ENCODE assay signal across 16 cellular contexts in the genomic region with DNA sequence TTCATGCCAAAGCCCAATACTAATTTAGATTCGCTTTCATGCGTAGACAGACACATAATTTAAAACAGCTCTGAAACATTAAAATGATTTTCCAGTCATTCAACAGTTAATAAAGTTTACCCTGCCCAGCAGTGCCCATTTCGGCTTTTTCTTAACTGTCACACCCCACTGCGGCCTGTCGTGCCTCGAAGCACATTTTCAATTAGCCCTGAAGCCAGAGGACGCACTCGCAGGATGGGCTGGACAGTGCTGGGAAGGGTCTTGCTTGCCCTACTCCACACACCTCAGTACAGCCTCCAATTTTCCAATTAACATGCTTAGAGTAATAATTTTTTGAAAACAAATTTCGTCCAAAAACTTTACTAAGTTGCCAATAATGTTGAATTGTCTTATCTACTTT. TPM values are rescaled to one million over a fixed set of nuclear protein-coding genes. Genes with fewer than 3 reads are reported as not detected.
A peak's percentile ranks its signal among the peaks of the same experiment; 100 is the strongest.
DNase-seq lines count a peak whose midpoint lies in the region; ATAC-seq and TF ChIP-seq lines count a peak whose summit lies in the region.
"Had no signal": no experiment of that assay in that cellular context is flagged by ENCODE, and none has a peak within 500 bp of the region (broad histone marks: within the 10 kb centered on the region; RNA-seq: fewer than 3 reads in every experiment).

No MANE protein-coding gene starts in this region.

- no peak overlapping the region for H3K4me3 ChIP-seq in CD8-positive, alpha-beta memory T cell (ENCODE audit: low read length)
- no peak overlapping the region for H3K4me3 ChIP-seq in Loucy (ENCODE audit: low read length, poor library complexity, severe bottlenecking)
- H3K4me3 ChIP-seq in naive thymus-derived CD4-positive, alpha-beta T cell (ENCODE audit: low read length) = no peak overlapping the region
- H3K4me3 ChIP-seq: uterus had no signal

- H3K36me3 ChIP-seq in CD8-positive, alpha-beta memory T cell (ENCODE audit: insufficient read depth, low read length) = no peaks in the 10 kb centered on the region
- H3K36me3 ChIP-seq in Loucy (ENCODE audit: insufficient read depth, low read length) = no peaks in the 10 kb centered on the region
- H3K36me3 ChIP-seq in naive thymus-derived CD4-positive, alpha-beta T cell (ENCODE audit: control insufficient read depth in 2 of 3, insufficient read depth in 3 of 3, low read length in 3 of 3) = no peaks in the 10 kb centered on the region
- H3K36me3 ChIP-seq: BE2C, uterus had no signal

- no peak for ATAC-seq in activated naive CD4-positive, alpha-beta T cell treated with anti-CD3 and anti-CD28 coated beads, Interleukin-2, amount 50 U/mL, for 72 hours
- ATAC-seq in naive thymus-derived CD4-positive, alpha-beta T cell = no peak

- peak in 1 of 5 donors; percentile 10 for DNase-seq in CD8-positive, alpha-beta memory T cell
- no peak for DNase-seq in activated naive CD4-positive, alpha-beta T cell treated with anti-CD3 and anti-CD28 coated beads, Interleukin-2, amount 50 U/mL, for 72 hours (ENCODE audit: low spot score in 2 of 2)
- DNase-seq in naive thymus-derived CD4-positive, alpha-beta T cell = no peak
- DNase-seq in NCI-H2171 (lab: John Stamatoyannopoulos, UW) = no peak
- no peak for DNase-seq in SKM-1 treated with dmso at 0.1 percent for 144 hours (lab: John Stamatoyannopoulos, UW; ENCODE audit: unreplicated experiment)
- no peak for DNase-seq in SKM-1 (lab: John Stamatoyannopoulos, UW; ENCODE audit: unreplicated experiment)
- DNase-seq: activated CD8-positive, alpha-beta memory T cell treated with anti-CD3 and anti-CD28 coated beads, Interleukin-2, amount 50 U/mL, for 4 hours; anterior cingulate cortex; BE2C; DMS79 treated with DMSO at 0.1 percent for 48 hours; HCEC 1CT; NCI-H1105; occipital lobe; SIG-M5; uterus had no signal

- H3K4me1 ChIP-seq in CD8-positive, alpha-beta memory T cell (ENCODE audit: insufficient read depth, low read length) = peaks cover 42% of the 10 kb centered on the region
- peaks cover 40% of the 10 kb centered on the region for H3K4me1 ChIP-seq in Loucy (ENCODE audit: insufficient read depth, low read length, poor library complexity, severe bottlenecking)
- H3K4me1 ChIP-seq in naive thymus-derived CD4-positive, alpha-beta T cell (ENCODE audit: control insufficient read depth in 2 of 2, insufficient read depth in 2 of 2, low read length in 2 of 2) = peaks cover 9 to 42% of the 10 kb centered on the region in 2 donors

- no peak overlapping the region for H3K9ac ChIP-seq in Loucy (ENCODE audit: low read depth, low read length, poor library complexity, severe bottlenecking)

- H3F3A ChIP-seq in Loucy (ENCODE audit: low read depth) = no peaks in the 10 kb centered on the region

- POLR2A ChIA-PET in CD8-positive, alpha-beta memory T cell (lab: Charles Lee) = no interaction called here
- POLR2A ChIA-PET in naive thymus-derived CD4-positive, alpha-beta T cell (lab: Charles Lee) = interaction anchor here (0.8 to 3.0 kb wide), 5 partner anchors 36 to 152 kb away, joined by 3 to 15 read pairs (median 4); a partner anchor contains a TSS

- H3K4me2 ChIP-seq in Loucy (ENCODE audit: low read depth, low read length, poor library complexity, severe bottlenecking) = peak overlapping the region; percentile 41

- intact Hi-C loops in naive thymus-derived CD4-positive, alpha-beta T cell (cut with micrococcal nuclease) = loop anchor here in 1 of 2 donors (1.0 kb wide), 1 partner anchor 208 kb away; a partner anchor contains a TSS

- H3K36me3 Mint-ChIP-seq in CD8-positive, alpha-beta memory T cell = no peaks in the 10 kb centered on the region
- peaks cover 0 to 10% of the 10 kb centered on the region in 2 donors for H3K36me3 Mint-ChIP-seq in activated naive CD4-positive, alpha-beta T cell treated with anti-CD3 and anti-CD28 coated beads, Interleukin-2, amount 50 U/mL, for 72 hours
- H3K36me3 Mint-ChIP-seq in naive thymus-derived CD4-positive, alpha-beta T cell = peaks cover 0 to 4% (median 0%) of the 10 kb centered on the region in 5 donors

- H3K27me3 ChIP-seq in CD8-positive, alpha-beta memory T cell (ENCODE audit: insufficient read depth, low read length, poor library complexity, severe bottlenecking) = no peaks in the 10 kb centered on the region
- no peaks in the 10 kb centered on the region for H3K27me3 ChIP-seq in Loucy (ENCODE audit: insufficient read depth, low read length, poor library complexity, severe bottlenecking)
- H3K27me3 ChIP-seq in naive thymus-derived CD4-positive, alpha-beta T cell (ENCODE audit: control insufficient read depth in 2 of 2, insufficient read depth in 2 of 2, low read length in 2 of 2) = no peaks in the 10 kb centered on the region
- H3K27me3 ChIP-seq: BE2C, uterus had no signal

- peaks cover 52 to 77% (median 64%) of the 10 kb centered on the region in 3 donors for H3K4me1 Mint-ChIP-seq in CD8-positive, alpha-beta memory T cell
- H3K4me1 Mint-ChIP-seq in naive thymus-derived CD4-positive, alpha-beta T cell = peaks cover 44 to 84% (median 63%) of the 10 kb centered on the region in 7 donors

- H3K27ac Mint-ChIP-seq in CD8-positive, alpha-beta memory T cell = peak overlapping the region; percentile 59 to 88 (median 86)
- peak overlapping the region; percentile 83 to 88 for H3K27ac Mint-ChIP-seq in activated naive CD4-positive, alpha-beta T cell treated with anti-CD3 and anti-CD28 coated beads, Interleukin-2, amount 50 U/mL, for 72 hours
- H3K27ac Mint-ChIP-seq in naive thymus-derived CD4-positive, alpha-beta T cell = peak overlapping the region; percentile 84 to 99 (median 95)

- peaks cover 21% of the 10 kb centered on the region for H4K20me1 ChIP-seq in Loucy (ENCODE audit: insufficient read depth, low read length, poor library complexity, severe bottlenecking)

- H3K27me3 Mint-ChIP-seq in CD8-positive, alpha-beta memory T cell = no peaks in the 10 kb centered on the region
- H3K27me3 Mint-ChIP-seq in naive thymus-derived CD4-positive, alpha-beta T cell = no peaks in the 10 kb centered on the region

- peaks cover 0 to 2% (median 0%) of the 10 kb centered on the region in 5 donors for H3K9me3 Mint-ChIP-seq in CD8-positive, alpha-beta memory T cell
- peaks cover 0 to 5% of the 10 kb centered on the region in 2 donors for H3K9me3 Mint-ChIP-seq in activated naive CD4-positive, alpha-beta T cell treated with anti-CD3 and anti-CD28 coated beads, Interleukin-2, amount 50 U/mL, for 72 hours
- H3K9me3 Mint-ChIP-seq in naive thymus-derived CD4-positive, alpha-beta T cell = peaks cover 0 to 4% (median 0%) of the 10 kb centered on the region in 11 donors

- no peak overlapping the region for H2AFZ ChIP-seq in Loucy (ENCODE audit: low read length)

- TF ChIP-seq CTCF in Loucy (conservative IDR thresholded peaks at IDR 0.05; ENCODE audit: low read length) = no peak

- CTCF ChIA-PET in CD8-positive, alpha-beta memory T cell (lab: Charles Lee) = no interaction called here
- CTCF ChIA-PET in naive thymus-derived CD4-positive, alpha-beta T cell (lab: Charles Lee) = interaction anchor here (0.6 to 1.1 kb wide), 2 partner anchors 104 to 352 kb away, joined by 3 to 4 read pairs; no protein-coding TSS in a partner anchor

- no peaks in the 10 kb centered on the region for H3K9me2 ChIP-seq in Loucy (replicated peaks; ENCODE audit: low read depth, low read length)

- H3K79me2 ChIP-seq in Loucy (ENCODE audit: insufficient read depth, low read length) = peaks cover 96% of the 10 kb centered on the region

- H3K4me3 Mint-ChIP-seq in CD8-positive, alpha-beta memory T cell = peak overlapping the region in 5 of 7 donors; percentile 8 to 66 (median 45)
- peak overlapping the region; percentile 57 to 76 (median 66) for H3K4me3 Mint-ChIP-seq in naive thymus-derived CD4-positive, alpha-beta T cell

- H3K9me3 ChIP-seq in CD8-positive, alpha-beta memory T cell (ENCODE audit: low read length) = no peaks in the 10 kb centered on the region
- H3K9me3 ChIP-seq in Loucy (ENCODE audit: insufficient read depth, low read depth, low read length) = no peaks in the 10 kb centered on the region
- no peaks in the 10 kb centered on the region for H3K9me3 ChIP-seq in naive thymus-derived CD4-positive, alpha-beta T cell (ENCODE audit: control insufficient read depth in 2 of 3, low read length in 3 of 3)
- H3K9me3 ChIP-seq: BE2C, uterus had no signal

- no peak overlapping the region for H3K27ac ChIP-seq in CD8-positive, alpha-beta memory T cell (ENCODE audit: low read depth, low read length)
- peak overlapping the region; percentile 72 for H3K27ac ChIP-seq in naive thymus-derived CD4-positive, alpha-beta T cell (ENCODE audit: low read depth, low read length)
- H3K27ac ChIP-seq: uterus had no signal

RNA-seq across cellular contexts. Expression of a gene that starts 35.3 kb away (rescaled TPM):
- 10 to 100 TPM; 20.5 to 21.0 TPM for total RNA-seq in CD8-positive, alpha-beta memory T cell
- 1.4 TPM for polyA plus RNA-seq in CD8-positive, alpha-beta memory T cell
- 10 to 100 TPM; 16.3 to 22.0 TPM for total RNA-seq in activated naive CD4-positive, alpha-beta T cell treated with anti-CD3 and anti-CD28 coated beads, Interleukin-2, amount 50 U/mL, for 72 hours
- 10 to 100 TPM; 19.8 to 43.7 (median 23.7) TPM for total RNA-seq in naive thymus-derived CD4-positive, alpha-beta T cell
- 1 to 10 TPM in 1 of 2 donors, under 1 TPM in 1; 0.74 to 2.3 TPM for polyA plus RNA-seq in naive thymus-derived CD4-positive, alpha-beta T cell
